Comparison of ENCODE assay signal across 9 cellular contexts in genomic region chr14:105092124-105092911, GRCh38. TPM values are rescaled to one million over a fixed set of nuclear protein-coding genes. Genes with fewer than 3 reads are reported as not detected.
DNase-seq lines count a peak whose midpoint lies in the region; ATAC-seq and TF ChIP-seq lines count a peak whose summit lies in the region.
"Had no signal": no experiment of that assay in that cellular context is flagged by ENCODE, and none has a peak within 500 bp of the region (broad histone marks: within the 10 kb centered on the region; RNA-seq: fewer than 3 reads in every experiment).

No MANE protein-coding gene starts in this region.

- H3K36me3 Mint-ChIP-seq in activated CD4-positive, alpha-beta T cell treated with anti-CD3 and anti-CD28 coated beads for 36 hours (ENCODE audit: low read depth) = no peaks in the 10 kb centered on the region
- no peaks in the 10 kb centered on the region for H3K36me3 Mint-ChIP-seq in activated T-cell treated with anti-CD3 and anti-CD28 coated beads, Interleukin-2, amount 50 U/mL, for 72 hours (ENCODE audit: insufficient read depth in 2 of 2)

- peaks cover 0 to 58% of the 10 kb centered on the region in 2 donors for H3K4me1 ChIP-seq in right atrium auricular region
- peaks cover 22% of the 10 kb centered on the region for H3K4me1 ChIP-seq in smooth muscle cell (ENCODE audit: low read depth)

- H3K79me2 ChIP-seq in smooth muscle cell (ENCODE audit: low read depth) = no peaks in the 10 kb centered on the region

- WGBS in smooth muscle cell (ENCODE audit: low lambda C conversion rate) = 31% methylated on average over 25 of the region's 25 CpGs

- H4K20me1 ChIP-seq in smooth muscle cell (ENCODE audit: low read depth) = peaks cover 42% of the 10 kb centered on the region

- H3K4me3 ChIP-seq in right atrium auricular region (peak overlapping the region; percentile 44 to 69), smooth muscle cell (peak overlapping the region; percentile 93)

- TF ChIP-seq CTCF in right atrium auricular region (IDR thresholded peaks at IDR 0.05) (no peak), smooth muscle cell (IDR thresholded peaks at IDR 0.05; ENCODE audit: borderline replicate concordance, insufficient read depth, poor library complexity, severe bottlenecking) (no peak)

- no peaks in the 10 kb centered on the region for H3K9me3 Mint-ChIP-seq in activated CD4-positive, alpha-beta T cell treated with anti-CD3 and anti-CD28 coated beads for 36 hours (ENCODE audit: low read depth)
- no peaks in the 10 kb centered on the region for H3K9me3 Mint-ChIP-seq in activated T-cell treated with anti-CD3 and anti-CD28 coated beads, Interleukin-2, amount 50 U/mL, for 72 hours

- CTCF ChIA-PET in activated CD4-positive, alpha-beta T cell treated with anti-CD3 and anti-CD28 coated beads for 36 hours (lab: Charles Lee) = interaction anchor here (1.0 to 1.9 kb wide), 3 partner anchors 18 to 96 kb away, joined by 3 to 6 read pairs (median 4); no protein-coding TSS in a partner anchor

- peak overlapping the region; percentile 74 for H3K27ac Mint-ChIP-seq in activated CD4-positive, alpha-beta T cell treated with anti-CD3 and anti-CD28 coated beads for 36 hours
- no peak overlapping the region for H3K27ac Mint-ChIP-seq in activated T-cell treated with anti-CD3 and anti-CD28 coated beads, Interleukin-2, amount 50 U/mL, for 72 hours

- peak overlapping the region; percentile 66 for H3K9ac ChIP-seq in smooth muscle cell (ENCODE audit: low read depth)

- H2AFZ ChIP-seq in smooth muscle cell (ENCODE audit: low read depth) = no peak overlapping the region

- H3K4me3 Mint-ChIP-seq in activated CD4-positive, alpha-beta T cell treated with anti-CD3 and anti-CD28 coated beads for 36 hours = peak overlapping the region; percentile 70
- peak overlapping the region; percentile 78 to 82 for H3K4me3 Mint-ChIP-seq in activated T-cell treated with anti-CD3 and anti-CD28 coated beads, Interleukin-2, amount 50 U/mL, for 72 hours

- peaks cover 28% of the 10 kb centered on the region for H3F3A ChIP-seq in smooth muscle cell (ENCODE audit: low read depth)

- no peak for ATAC-seq in activated CD4-positive, alpha-beta T cell treated with anti-CD3 and anti-CD28 coated beads for 36 hours
- no peak for ATAC-seq in activated T-cell treated with anti-CD3 and anti-CD28 coated beads, Interleukin-2, amount 50 U/mL, for 72 hours (replicated peaks in 1 of 2)

- peak; percentile 41 for DNase-seq in activated CD4-positive, alpha-beta T cell treated with anti-CD3 and anti-CD28 coated beads for 36 hours
- no peak for DNase-seq in activated CD4-positive, alpha-beta T cell treated with anti-CD3 and anti-CD28 coated beads, Interleukin-2, amount 50 U/mL, for 4 hours
- no peak for DNase-seq in activated T-cell treated with anti-CD3 and anti-CD28 coated beads, Interleukin-2, amount 50 U/mL, for 72 hours
- DNase-seq in right atrium auricular region (ENCODE audit: low spot score) (no peak), smooth muscle cell (lab: John Stamatoyannopoulos, UW; ENCODE audit: unreplicated experiment) (no peak), nucleus accumbens (lab: John Stamatoyannopoulos, UW) (no peak), GM19238 (ENCODE audit: insufficient read length, low spot score) (no peak)
- no peak for DNase-seq in activated effector memory CD4-positive, alpha-beta T cell treated with Interleukin-2 at 50 U/mL for 16 hours

- POLR2A ChIA-PET in activated CD4-positive, alpha-beta T cell treated with anti-CD3 and anti-CD28 coated beads for 36 hours (lab: Charles Lee) = no interaction called here

- no peaks in the 10 kb centered on the region for H3K27me3 ChIP-seq in right atrium auricular region
- no peaks in the 10 kb centered on the region for H3K27me3 ChIP-seq in smooth muscle cell (ENCODE audit: low read depth)

- intact Hi-C loops in activated CD4-positive, alpha-beta T cell treated with anti-CD3 and anti-CD28 coated beads for 36 hours (cut with DNase I, micrococcal nuclease) = loop anchor here (2.0 to 5.0 kb wide), 7 partner anchors 72 to 400 kb away; partner anchors contain the start of genes CDCA4 (in 1 of the 2), JAG2 (in 1 of the 2), MTA1 (in 1 of the 2) and TEDC1 (in 1 of the 2)

- no peaks in the 10 kb centered on the region for H3K9me3 ChIP-seq in right atrium auricular region
- H3K9me3 ChIP-seq in smooth muscle cell (replicated peaks; ENCODE audit: low read depth) = no peaks in the 10 kb centered on the region

- H3K27ac ChIP-seq in right atrium auricular region (peak overlapping the region; percentile 71 to 84), smooth muscle cell (ENCODE audit: low read depth) (peak overlapping the region; percentile 45)

- H3K36me3 ChIP-seq in right atrium auricular region (no peaks in the 10 kb centered on the region), smooth muscle cell (ENCODE audit: low read depth) (no peaks in the 10 kb centered on the region)
- H3K36me3 ChIP-seq: cardiac muscle cell had no signal

- H3K27me3 Mint-ChIP-seq in activated CD4-positive, alpha-beta T cell treated with anti-CD3 and anti-CD28 coated beads for 36 hours = no peaks in the 10 kb centered on the region
- H3K27me3 Mint-ChIP-seq in activated T-cell treated with anti-CD3 and anti-CD28 coated beads, Interleukin-2, amount 50 U/mL, for 72 hours (ENCODE audit: low read depth) = peaks cover 4% of the 10 kb centered on the region

- H3K4me2 ChIP-seq in smooth muscle cell = peak overlapping the region; percentile 98

- peaks cover 9% of the 10 kb centered on the region for H3K4me1 Mint-ChIP-seq in activated CD4-positive, alpha-beta T cell treated with anti-CD3 and anti-CD28 coated beads for 36 hours
- H3K4me1 Mint-ChIP-seq in activated T-cell treated with anti-CD3 and anti-CD28 coated beads, Interleukin-2, amount 50 U/mL, for 72 hours (ENCODE audit: low read depth) = peaks cover 28% of the 10 kb centered on the region

RNA-seq across cellular contexts. Expression of gene GPR132, which starts 27.1 kb away (rescaled TPM):
- 10 to 100 TPM; 27.7 to 35.4 TPM for total RNA-seq in activated CD4-positive, alpha-beta T cell treated with anti-CD3 and anti-CD28 coated beads for 36 hours
- total RNA-seq in activated T-cell treated with anti-CD3 and anti-CD28 coated beads, Interleukin-2, amount 50 U/mL, for 72 hours = 10 to 100 TPM; 38.2 to 49.6 TPM
- total RNA-seq in right atrium auricular region (1 to 10 TPM in 1 of 2 donors, under 1 TPM in 1; 0.67 to 1.2 TPM), smooth muscle cell (0.18 TPM in 1 of 2 replicates, not detected in the other)
- 0.62 and 1.6 TPM in 2 replicates for polyA plus RNA-seq in smooth muscle cell

Comparison
In these comparisons a context has a peak if more than half of its experiments do, and no peak if none do; other contexts are left out.
1. RNA of gene GPR132, which starts 27.1 kb away (total RNA-seq): 38.2 to 49.6 TPM in activated T-cell treated with anti-CD3 and anti-CD28 coated beads, Interleukin-2, amount 50 U/mL, for 72 hours and 27.7 to 35.4 TPM in activated CD4-positive, alpha-beta T cell treated with anti-CD3 and anti-CD28 coated beads for 36 hours; 0.67 to 1.2 TPM in right atrium auricular region and 0.18 TPM in smooth muscle cell; every median in the first group is over 10 times any median in the second.